Comparison of ENCODE assay signal across 6 cellular contexts in the genomic region with DNA sequence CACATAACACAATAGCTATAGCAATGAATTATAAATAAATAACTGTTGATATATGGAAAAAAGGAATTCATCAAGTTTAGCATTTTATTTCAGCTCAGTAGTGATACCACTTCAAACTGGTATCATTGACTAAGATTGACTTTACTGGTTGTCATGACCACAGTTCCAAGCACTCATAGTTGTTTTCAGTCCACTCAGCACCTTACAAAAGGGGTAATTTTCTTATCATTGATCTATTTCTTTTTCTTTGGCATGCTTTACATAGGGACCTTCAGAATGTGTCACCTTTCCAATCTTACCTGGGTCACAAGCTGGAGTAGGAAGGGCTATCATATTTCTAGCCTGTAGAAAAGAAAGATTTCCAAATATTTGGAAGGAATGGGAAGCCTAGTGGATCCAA.
"Had no signal": no experiment of that assay in that cellular context is flagged by ENCODE, and none has a peak within 500 bp of the region (broad histone marks: within the 10 kb centered on the region; RNA-seq: fewer than 3 reads in every experiment).

No MANE protein-coding gene starts in this region.

- H2AFZ ChIP-seq: GM23248 had no signal

- DNase-seq: GM23248, GOT3, H7, HFFc6 had no signal

- H3K4me1 ChIP-seq: HAP-1 had no signal

- H3K9ac ChIP-seq: GM23248 had no signal

- H3K9me3 ChIP-seq: HAP-1 had no signal

- H3K36me3 ChIP-seq: HAP-1 had no signal

- H3K4me3 ChIP-seq: GM23248, HAP-1 had no signal

- H3K27ac ChIP-seq: GM23248, HL-60 had no signal
